Comparison of ENCODE assay signal across 13 cellular contexts in the genomic region with DNA sequence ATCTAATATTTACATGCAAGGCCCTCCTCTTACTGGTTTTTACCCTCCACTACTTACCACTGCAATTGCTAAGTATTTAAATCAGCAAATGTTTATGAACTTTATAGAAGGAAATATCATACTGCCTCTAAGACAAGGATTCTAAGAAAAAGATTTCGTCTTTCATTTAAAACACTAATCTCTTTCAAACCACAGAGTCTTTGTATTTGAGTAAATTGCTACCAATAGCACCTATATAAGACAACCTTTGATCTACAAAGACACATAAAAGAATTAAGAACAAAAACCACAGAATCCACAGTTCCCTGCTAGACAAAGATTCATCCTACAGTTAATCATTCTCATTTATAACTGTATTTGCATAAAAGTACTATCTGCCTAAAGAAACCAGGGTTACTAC. TPM values are rescaled to one million over a fixed set of nuclear protein-coding genes. Genes with fewer than 3 reads are reported as not detected.
A peak's percentile ranks its signal among the peaks of the same experiment; 100 is the strongest.
DNase-seq lines count a peak whose midpoint lies in the region; ATAC-seq and TF ChIP-seq lines count a peak whose summit lies in the region.
"Had no signal": no experiment of that assay in that cellular context is flagged by ENCODE, and none has a peak within 500 bp of the region (broad histone marks: within the 10 kb centered on the region; RNA-seq: fewer than 3 reads in every experiment).

No MANE protein-coding gene starts in this region.

- no peak overlapping the region for H4K91ac ChIP-seq in IMR-90 (ENCODE audit: insufficient read depth, low read depth, low read length)

- POLR2A ChIA-PET in IMR-90 (lab: Charles Lee; ENCODE audit: unreplicated experiment) = no interaction called here
- POLR2A ChIA-PET in naive thymus-derived CD4-positive, alpha-beta T cell (lab: Charles Lee) = no interaction called here

- no peak overlapping the region for H3K4ac ChIP-seq in IMR-90 (ENCODE audit: low read depth, low read length)

- no peaks in the 10 kb centered on the region for H3K27me3 Mint-ChIP-seq in CD4-positive, CD25-positive, alpha-beta regulatory T cell
- H3K27me3 Mint-ChIP-seq in activated naive CD8-positive, alpha-beta T cell treated with anti-CD3 and anti-CD28 coated beads, Interleukin-2, amount 50 U/mL, for 24 hours = no peaks in the 10 kb centered on the region
- no peaks in the 10 kb centered on the region for H3K27me3 Mint-ChIP-seq in naive thymus-derived CD4-positive, alpha-beta T cell

- no peak overlapping the region for H2AK5ac ChIP-seq in IMR-90 (ENCODE audit: low read depth, low read length)

- peak overlapping the region; percentile 6 to 79 (median 33) for H3K27ac Mint-ChIP-seq in CD4-positive, CD25-positive, alpha-beta regulatory T cell
- peak overlapping the region; percentile 40 for H3K27ac Mint-ChIP-seq in activated naive CD8-positive, alpha-beta T cell treated with anti-CD3 and anti-CD28 coated beads, Interleukin-2, amount 50 U/mL, for 24 hours
- H3K27ac Mint-ChIP-seq in naive thymus-derived CD4-positive, alpha-beta T cell = peak overlapping the region in 8 of 9 donors; percentile 25 to 82 (median 52)

- dilution Hi-C loops in IMR-90 (cut with HindIII; ENCODE audit: low sequenced_read_pairs, unreplicated experiment) = no loop called here

- no peak overlapping the region for H4K8ac ChIP-seq in IMR-90 (ENCODE audit: low read depth in 2 of 2, low read length in 2 of 2)

- no peak overlapping the region for H3K23ac ChIP-seq in IMR-90 (ENCODE audit: low read depth, low read length)

- H2BK15ac ChIP-seq in IMR-90 (ENCODE audit: low read depth, low read length) = no peak overlapping the region

- peak in 1 of 3 donors; percentile 66 for DNase-seq in CD4-positive, CD25-positive, alpha-beta regulatory T cell
- DNase-seq in IMR-90 (no peak), caudate nucleus (lab: John Stamatoyannopoulos, UW) (no peak), tibial nerve (ENCODE audit: low spot score in 2 of 2) (no peak)
- DNase-seq in activated naive CD8-positive, alpha-beta T cell treated with anti-CD3 and anti-CD28 coated beads, Interleukin-2, amount 50 U/mL, for 24 hours = no peak
- DNase-seq in naive thymus-derived CD4-positive, alpha-beta T cell = no peak
- DNase-seq: C1 segment of cervical spinal cord; dorsolateral prefrontal cortex; NCI-H2171; NK-92 treated with Interleukin-12 subunit alpha and Interleukin-12 subunit beta, amount 100 ng/mL, for 24 hours; SJCRH30 had no signal

- no peak overlapping the region; the same call in 1 of the 2 replicates for H3K4me2 ChIP-seq in IMR-90 (ENCODE audit: low read depth, low read length)

- H3K36me3 Mint-ChIP-seq in CD4-positive, CD25-positive, alpha-beta regulatory T cell = peaks cover 28% of the 10 kb centered on the region
- peaks cover 24% of the 10 kb centered on the region for H3K36me3 Mint-ChIP-seq in activated naive CD8-positive, alpha-beta T cell treated with anti-CD3 and anti-CD28 coated beads, Interleukin-2, amount 50 U/mL, for 24 hours (ENCODE audit: low read depth)
- peaks cover 8 to 31% (median 24%) of the 10 kb centered on the region in 5 donors for H3K36me3 Mint-ChIP-seq in naive thymus-derived CD4-positive, alpha-beta T cell

- H3K18ac ChIP-seq in IMR-90 (ENCODE audit: low read depth, low read length) = no peak overlapping the region

- no peaks in the 10 kb centered on the region for H3K9me3 ChIP-seq in CD4-positive, CD25-positive, alpha-beta regulatory T cell (ENCODE audit: control insufficient read depth in 2 of 2, low read length in 2 of 2)
- no peaks in the 10 kb centered on the region for H3K9me3 ChIP-seq in IMR-90 (ENCODE audit: control insufficient read depth, insufficient read depth, low read length)
- no peaks in the 10 kb centered on the region for H3K9me3 ChIP-seq in naive thymus-derived CD4-positive, alpha-beta T cell (ENCODE audit: control insufficient read depth in 2 of 3, low read length in 3 of 3)
- no peaks in the 10 kb centered on the region for H3K9me3 ChIP-seq in tibial nerve
- H3K9me3 ChIP-seq: SJCRH30 had no signal

- H3K79me1 ChIP-seq in IMR-90 (ENCODE audit: low read depth in 1 of 2, low read length in 2 of 2) = peaks cover 16 to 54% of the 10 kb centered on the region in 2 experiments

- peaks cover 22 to 32% (median 27%) of the 10 kb centered on the region in 4 donors for H3K4me1 Mint-ChIP-seq in CD4-positive, CD25-positive, alpha-beta regulatory T cell
- H3K4me1 Mint-ChIP-seq in activated naive CD8-positive, alpha-beta T cell treated with anti-CD3 and anti-CD28 coated beads, Interleukin-2, amount 50 U/mL, for 24 hours = peaks cover 33% of the 10 kb centered on the region
- H3K4me1 Mint-ChIP-seq in naive thymus-derived CD4-positive, alpha-beta T cell = peaks cover 16 to 33% (median 27%) of the 10 kb centered on the region in 7 donors

- H2BK5ac ChIP-seq in IMR-90 (ENCODE audit: low read depth, low read length, poor library complexity, severe bottlenecking) = peak overlapping the region; percentile 84

- no CpG with 5 or more reads among the region's 1 CpG for WGBS in IMR-90 (ENCODE audit: extremely low coverage in 2 of 2, insufficient read length in 1 of 2), 2 experiments
- WGBS in tibial nerve, 2 donors = 49 to 68% methylated on average over 1 of the region's 1 CpG

- no peak overlapping the region for H3K27ac ChIP-seq in CD4-positive, CD25-positive, alpha-beta regulatory T cell (ENCODE audit: insufficient read depth, low read length, poor library complexity, severe bottlenecking)
- H3K27ac ChIP-seq in IMR-90 (ENCODE audit: insufficient read depth, low read length) (no peak overlapping the region), caudate nucleus (ENCODE audit: low read depth, low read length) (no peak overlapping the region), tibial nerve (no peak overlapping the region)
- H3K27ac ChIP-seq in naive thymus-derived CD4-positive, alpha-beta T cell (ENCODE audit: low read depth, low read length) = no peak overlapping the region
- H3K27ac ChIP-seq: SJCRH30 had no signal

- peaks cover 3% of the 10 kb centered on the region for H3K9me1 ChIP-seq in IMR-90 (ENCODE audit: insufficient read depth, low read length)

- no peak for TF ChIP-seq RAD21 in IMR-90 (IDR thresholded peaks at IDR 0.05; ENCODE audit: low read length)

- TF ChIP-seq EP300 in tibial nerve (IDR thresholded peaks at IDR 0.05) = no peak

- H2BK120ac ChIP-seq in IMR-90 (ENCODE audit: low read depth, low read length) = no peak overlapping the region

- intact Hi-C loops in IMR-90 (cut with micrococcal nuclease) = no loop called here
- intact Hi-C loops in naive thymus-derived CD4-positive, alpha-beta T cell (cut with micrococcal nuclease) = no loop called here

- H3K9ac ChIP-seq in IMR-90 (ENCODE audit: low read depth, low read length) = no peak overlapping the region

- no peak overlapping the region for H2AK9ac ChIP-seq in IMR-90 (replicated peaks; ENCODE audit: low read depth, low read length, poor library complexity)

- H3K27me3 ChIP-seq in CD4-positive, CD25-positive, alpha-beta regulatory T cell (ENCODE audit: control insufficient read depth, insufficient read depth, low read length) = no peaks in the 10 kb centered on the region
- no peaks in the 10 kb centered on the region for H3K27me3 ChIP-seq in IMR-90 (ENCODE audit: control insufficient read depth, insufficient read depth, low read length)
- H3K27me3 ChIP-seq in naive thymus-derived CD4-positive, alpha-beta T cell (ENCODE audit: control insufficient read depth in 2 of 2, insufficient read depth in 2 of 2, low read length in 2 of 2) = no peaks in the 10 kb centered on the region
- H3K27me3 ChIP-seq in tibial nerve = no peaks in the 10 kb centered on the region
- H3K27me3 ChIP-seq: dorsolateral prefrontal cortex, SJCRH30 had no signal

- H3K14ac ChIP-seq in IMR-90 (replicated peaks; ENCODE audit: low read depth, low read length) = no peak overlapping the region

- no TSS peak for BruUV-seq in IMR-90 (replicated peaks; lab: Mats Ljungman, UMichigan)

- TF ChIP-seq POLR2A in IMR-90 (IDR thresholded peaks at IDR 0.05; ENCODE audit: low read depth, low read length) (no peak), tibial nerve (IDR thresholded peaks at IDR 0.05) (no peak)

- H2BK20ac ChIP-seq in IMR-90 (ENCODE audit: low read depth, low read length) = no peak overlapping the region

- peak overlapping the region in 2 of 4 donors; percentile 0 to 6 for H3K4me3 Mint-ChIP-seq in CD4-positive, CD25-positive, alpha-beta regulatory T cell
- H3K4me3 Mint-ChIP-seq in activated naive CD8-positive, alpha-beta T cell treated with anti-CD3 and anti-CD28 coated beads, Interleukin-2, amount 50 U/mL, for 24 hours = no peak overlapping the region
- peak overlapping the region in 7 of 10 donors; percentile 4 to 55 (median 33) for H3K4me3 Mint-ChIP-seq in naive thymus-derived CD4-positive, alpha-beta T cell

- CTCF ChIA-PET in IMR-90 (lab: Yijun Ruan, JAX) = no interaction called here
- CTCF ChIA-PET in naive thymus-derived CD4-positive, alpha-beta T cell (lab: Charles Lee) = no interaction called here

- H3K4me1 ChIP-seq in CD4-positive, CD25-positive, alpha-beta regulatory T cell (ENCODE audit: control insufficient read depth, insufficient read depth, low read length, poor library complexity, severe bottlenecking) = no peaks in the 10 kb centered on the region
- peaks cover 9% of the 10 kb centered on the region; the same call in 1 of the 2 replicates for H3K4me1 ChIP-seq in IMR-90 (ENCODE audit: control insufficient read depth, insufficient read depth, low read length)
- H3K4me1 ChIP-seq in naive thymus-derived CD4-positive, alpha-beta T cell (ENCODE audit: control insufficient read depth in 2 of 2, insufficient read depth in 2 of 2, low read length in 2 of 2) = peaks cover 0 to 5% of the 10 kb centered on the region in 2 donors
- H3K4me1 ChIP-seq in tibial nerve = peaks cover 0 to 25% (median 0%) of the 10 kb centered on the region in 4 donors
- H3K4me1 ChIP-seq: SJCRH30 had no signal

- H3K36me3 ChIP-seq in CD4-positive, CD25-positive, alpha-beta regulatory T cell (ENCODE audit: control insufficient read depth, insufficient read depth, low read length) = peaks cover 23% of the 10 kb centered on the region
- H3K36me3 ChIP-seq in IMR-90 (ENCODE audit: control insufficient read depth, insufficient read depth, low read length) = peaks cover 5% of the 10 kb centered on the region; the same call in 1 of the 2 replicates
- H3K36me3 ChIP-seq in naive thymus-derived CD4-positive, alpha-beta T cell (ENCODE audit: control insufficient read depth in 2 of 3, insufficient read depth in 3 of 3, low read length in 3 of 3) = peaks cover 0 to 14% (median 0%) of the 10 kb centered on the region in 3 experiments
- peaks cover 0 to 14% (median 0%) of the 10 kb centered on the region in 3 donors for H3K36me3 ChIP-seq in tibial nerve

- H3K4me3 ChIP-seq in CD4-positive, CD25-positive, alpha-beta regulatory T cell (ENCODE audit: low read depth, low read length) = no peak overlapping the region
- H3K4me3 ChIP-seq in IMR-90 (ENCODE audit: insufficient read depth, low read depth, low read length) = no peak overlapping the region
- no peak overlapping the region for H3K4me3 ChIP-seq in naive thymus-derived CD4-positive, alpha-beta T cell (ENCODE audit: low read length)
- no peak overlapping the region for H3K4me3 ChIP-seq in tibial nerve
- H3K4me3 ChIP-seq: dorsolateral prefrontal cortex, SJCRH30 had no signal

- no peak overlapping the region for H2AFZ ChIP-seq in IMR-90 (replicated peaks; ENCODE audit: low read length, poor library complexity)

- H3K56ac ChIP-seq in IMR-90 (ENCODE audit: extremely low read depth, insufficient read depth, low read length) = no peak overlapping the region

- no peaks in the 10 kb centered on the region for H3K9me3 Mint-ChIP-seq in CD4-positive, CD25-positive, alpha-beta regulatory T cell
- no peaks in the 10 kb centered on the region for H3K9me3 Mint-ChIP-seq in activated naive CD8-positive, alpha-beta T cell treated with anti-CD3 and anti-CD28 coated beads, Interleukin-2, amount 50 U/mL, for 24 hours
- H3K9me3 Mint-ChIP-seq in naive thymus-derived CD4-positive, alpha-beta T cell = no peaks in the 10 kb centered on the region

- in situ Hi-C loops in IMR-90 (cut with MboI; ENCODE audit: low sequenced_read_pairs) = no loop called here

- peak; percentile 28 to 70 for ATAC-seq in CD4-positive, CD25-positive, alpha-beta regulatory T cell (ENCODE audit: low read depth in 2 of 2)
- ATAC-seq in IMR-90 (ENCODE audit: low read depth) = no peak
- ATAC-seq in activated naive CD8-positive, alpha-beta T cell treated with anti-CD3 and anti-CD28 coated beads, Interleukin-2, amount 50 U/mL, for 24 hours = peak; percentile 75
- no peak for ATAC-seq in naive thymus-derived CD4-positive, alpha-beta T cell
- ATAC-seq in GM18873 (IDR thresholded peaks at IDR 0.05; ENCODE audit: low FRiP score, unreplicated experiment) = no peak
- ATAC-seq in HG03378 (IDR thresholded peaks at IDR 0.05; ENCODE audit: unreplicated experiment) = no peak

- H4K5ac ChIP-seq in IMR-90 (ENCODE audit: low read depth, low read length) = no peak overlapping the region; the same call in 1 of the 2 replicates

- H4K20me1 ChIP-seq in IMR-90 (ENCODE audit: insufficient read depth, low read length) = peaks cover 3% of the 10 kb centered on the region; the same call in 1 of the 2 replicates

- no peak for TF ChIP-seq CTCF in IMR-90 (conservative IDR thresholded peaks at IDR 0.05; ENCODE audit: low read depth, low read length)
- no peak for TF ChIP-seq CTCF in tibial nerve (IDR thresholded peaks at IDR 0.05)

RNA-seq across cellular contexts. Expression of a gene that starts 37.6 kb away (rescaled TPM):
- total RNA-seq in CD4-positive, CD25-positive, alpha-beta regulatory T cell = 17.3 TPM
- polyA plus RNA-seq in CD4-positive, CD25-positive, alpha-beta regulatory T cell = 1 to 10 TPM; 4.1 to 7.6 (median 6.0) TPM
- total RNA-seq in IMR-90 (2012; rRNA removed) = 22.5 and 22.9 TPM in 2 replicates
- polyA plus RNA-seq in IMR-90 (2012; rRNA removed) = 11.5 and 13.5 TPM in 2 replicates
- 3.0 and 3.1 TPM in 2 replicates for polyA plus RNA-seq in IMR-90 (2012; cell fraction: cytosol; rRNA removed)
- polyA plus RNA-seq in IMR-90 (2012; cell fraction: nucleus; rRNA removed; ENCODE audit: low replicate concordance) = 5.6 and 33.2 TPM in 2 replicates
- total RNA-seq in naive thymus-derived CD4-positive, alpha-beta T cell = 10 to 100 TPM; 11.4 to 17.3 (median 15.6) TPM
- polyA plus RNA-seq in naive thymus-derived CD4-positive, alpha-beta T cell = 1 to 10 TPM; 3.7 to 4.5 TPM
- 10 to 100 TPM; 23.7 to 24.9 (median 23.8) TPM for total RNA-seq in tibial nerve

RNA-seq across cellular contexts. Expression of a gene that starts 37.7 kb away (rescaled TPM):
- total RNA-seq in CD4-positive, CD25-positive, alpha-beta regulatory T cell = 30.3 TPM
- 10 to 100 TPM; 45.1 to 52.2 (median 48.0) TPM for polyA plus RNA-seq in CD4-positive, CD25-positive, alpha-beta regulatory T cell
- total RNA-seq in IMR-90 (2012; rRNA removed) = 69.4 and 94.1 TPM in 2 replicates
- polyA plus RNA-seq in IMR-90 (2012; rRNA removed) = 47.0 and 49.4 TPM in 2 replicates
- 22.2 and 44.4 TPM in 2 replicates for polyA plus RNA-seq in IMR-90 (2012; cell fraction: cytosol; rRNA removed)
- 20.9 and 66.4 TPM in 2 replicates for polyA plus RNA-seq in IMR-90 (2012; cell fraction: nucleus; rRNA removed; ENCODE audit: low replicate concordance)
- total RNA-seq in naive thymus-derived CD4-positive, alpha-beta T cell = 10 to 100 TPM; 22.0 to 44.4 (median 32.5) TPM
- 10 to 100 TPM; 45.7 to 48.9 TPM for polyA plus RNA-seq in naive thymus-derived CD4-positive, alpha-beta T cell
- total RNA-seq in tibial nerve = 10 to 100 TPM; 25.9 to 39.6 (median 37.8) TPM

RNA-seq across cellular contexts. Expression of a gene that starts 59.2 kb away (rescaled TPM):
- 3.5 TPM for total RNA-seq in CD4-positive, CD25-positive, alpha-beta regulatory T cell
- 1 to 10 TPM; 1.6 to 4.8 (median 2.8) TPM for polyA plus RNA-seq in CD4-positive, CD25-positive, alpha-beta regulatory T cell
- total RNA-seq in IMR-90 (2012; rRNA removed) (2.3 and 2.8 TPM in 2 replicates), tibial nerve (1 to 10 TPM; 2.7 to 8.4 (median 4.5) TPM)
- polyA plus RNA-seq in IMR-90 (2012; rRNA removed) = 1.6 and 2.8 TPM in 2 replicates
- 2.3 and 2.5 TPM in 2 replicates for polyA plus RNA-seq in IMR-90 (2012; cell fraction: cytosol; rRNA removed)
- polyA plus RNA-seq in IMR-90 (2012; cell fraction: nucleus; rRNA removed; ENCODE audit: low replicate concordance) = 5.6 and 6.7 TPM in 2 replicates
- total RNA-seq in naive thymus-derived CD4-positive, alpha-beta T cell = 1 to 10 TPM; 2.9 to 6.7 (median 3.4) TPM
- 1 to 10 TPM; 5.7 to 7.6 TPM for polyA plus RNA-seq in naive thymus-derived CD4-positive, alpha-beta T cell

Comparison
In these comparisons a context has a peak if more than half of its experiments do, and no peak if none do; other contexts are left out.
1. ATAC-seq: peak in CD4-positive, CD25-positive, alpha-beta regulatory T cell (2 of 2) and activated naive CD8-positive, alpha-beta T cell treated with anti-CD3 and anti-CD28 coated beads, Interleukin-2, amount 50 U/mL, for 24 hours (single experiment); none in IMR-90 (single experiment), naive thymus-derived CD4-positive, alpha-beta T cell (single experiment), GM18873 (single experiment) and HG03378 (single experiment).
2. Peak in every context shown above with its lines, with median percentiles within 50 percentile points of each other: H3K27ac Mint-ChIP-seq.